11 cellular contexts compared by ENCODE assay signal in the genomic region with DNA sequence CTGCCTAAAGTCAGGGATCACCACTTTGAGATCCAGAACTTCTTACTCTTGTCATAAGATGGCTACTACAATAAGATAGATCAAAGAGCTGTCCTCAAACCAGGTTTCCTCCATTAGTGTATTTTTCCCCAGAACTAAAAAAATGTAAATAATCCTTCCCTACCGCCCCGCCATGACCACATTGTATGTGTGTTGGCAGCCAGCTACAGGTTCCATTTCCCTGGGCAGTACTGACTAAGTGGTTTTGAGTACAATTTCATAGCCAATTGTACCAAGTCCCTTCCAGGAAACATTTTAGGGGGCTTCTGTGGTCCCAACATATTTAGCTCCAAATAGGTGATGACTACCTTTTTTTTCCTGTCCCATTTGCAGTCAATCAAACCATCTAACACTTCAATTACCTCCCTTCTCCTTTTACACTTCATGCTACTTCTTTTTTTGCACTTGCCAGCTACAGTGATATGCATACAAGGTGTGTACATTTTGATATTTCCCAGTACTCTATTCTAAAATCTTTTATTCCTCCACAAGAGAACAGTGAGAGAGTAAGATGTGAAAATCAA. TPM values are rescaled to one million over a fixed set of nuclear protein-coding genes. Genes with fewer than 3 reads are reported as not detected.
A peak's percentile ranks its signal among the peaks of the same experiment; 100 is the strongest.
DNase-seq lines count a peak whose midpoint lies in the region; ATAC-seq, FAIRE-seq and TF ChIP-seq lines count a peak whose summit lies in the region.
"Had no signal": no experiment of that assay in that cellular context is flagged by ENCODE, and none has a peak within 500 bp of the region (broad histone marks: within the 10 kb centered on the region; RNA-seq: fewer than 3 reads in every experiment).

No MANE protein-coding gene starts in this region.

- ATAC-seq in activated CD4-positive, CD25-positive, alpha-beta regulatory T cell treated with anti-CD3 and anti-CD28 coated beads, Interleukin-2, amount 50 U/mL, for 24 hours, result no peak

- H3K27me3 ChIP-seq in PC-9 (ENCODE audit: insufficient read depth, low read depth), result no peaks in the 10 kb centered on the region
- H3K27me3 ChIP-seq in endothelial cell of umbilical vein (ENCODE audit: control insufficient read depth in 2 of 2, insufficient read depth in 2 of 2, low read length in 2 of 2), result no peaks in the 10 kb centered on the region
- H3K27me3 ChIP-seq: neutrophil had no signal

- H3K9me1 ChIP-seq in endothelial cell of umbilical vein (replicated peaks; ENCODE audit: control insufficient read depth, extremely low read depth, insufficient read depth, low read length), result no peaks in the 10 kb centered on the region

- dilution Hi-C loops in endothelial cell of umbilical vein (cut with MboI; ENCODE audit: extremely low pct_ligation_motif_present, low sequenced_read_pairs), result no loop called here

- TF ChIP-seq POLR2A in endothelial cell of umbilical vein (IDR thresholded peaks at IDR 0.05; ENCODE audit: low read depth, low read length), result no peak

- H3K79me2 ChIP-seq in PC-9 (ENCODE audit: low read depth) (peaks cover 88% of the 10 kb centered on the region), endothelial cell of umbilical vein (ENCODE audit: control insufficient read depth, insufficient read depth, low read length) (peaks cover 88% of the 10 kb centered on the region)

- CTCF ChIA-PET in PC-9 (lab: Charles Lee) (no interaction called here), endothelial cell of umbilical vein (lab: Charles Lee) (interaction anchor here (1.2 to 1.7 kb wide), 3 partner anchors 9 to 20 kb away, joined by 4 to 10 read pairs (median 5); no protein-coding TSS in a partner anchor)

- H3K36me3 ChIP-seq in PC-9 (ENCODE audit: low read depth) (peaks cover 20% of the 10 kb centered on the region), endothelial cell of umbilical vein (ENCODE audit: control insufficient read depth in 2 of 2, extremely low read depth in 1 of 2, insufficient read depth in 2 of 2, low read length in 2 of 2) (peaks cover 0 to 3% of the 10 kb centered on the region in 2 experiments)

- no peak overlapping the region for H3K27ac Mint-ChIP-seq in T-helper 1 cell treated with Interleukin-12 subunit alpha and Interleukin-12 subunit beta and Interleukin-4 antibody, amounts not matched to agents 30 μg/mL and 1 μg/mL, for 36 hours
- peak overlapping the region; percentile 1 for H3K27ac Mint-ChIP-seq in progenitor cell of endocrine pancreas

- DNase-seq in T-helper 1 cell (no peak), PC-9 (no peak), endothelial cell of umbilical vein (ENCODE audit: low read depth, low spot score) (no peak), progenitor cell of endocrine pancreas (ENCODE audit: low spot score, unreplicated experiment) (no peak), kidney glomerular epithelial cell (lab: John Stamatoyannopoulos, UW) (no peak), NCI-H510A (lab: John Stamatoyannopoulos, UW) (no peak)
- DNase-seq: activated CD8-positive, alpha-beta memory T cell treated with anti-CD3 and anti-CD28 coated beads, Interleukin-2, amount 50 U/mL, for 4 hours had no signal

- H3K4me2 ChIP-seq in PC-9 (peak overlapping the region; percentile 38), endothelial cell of umbilical vein (ENCODE audit: insufficient read depth, low read length) (peak overlapping the region; percentile 65)

- POLR2A ChIA-PET in PC-9 (lab: Charles Lee; ENCODE audit: unreplicated experiment), result no interaction called here
- POLR2A ChIA-PET in endothelial cell of umbilical vein (lab: Charles Lee), result no interaction called here

- TSS peak; percentile 1 for BruUV-seq in PC-9 (replicated peaks; lab: Mats Ljungman, UMichigan)
- no TSS peak for BruUV-seq in endothelial cell of umbilical vein (replicated peaks; lab: Mats Ljungman, UMichigan)

- no peaks in the 10 kb centered on the region for H3K27me3 Mint-ChIP-seq in T-helper 1 cell treated with Interleukin-12 subunit alpha and Interleukin-12 subunit beta and Interleukin-4 antibody, amounts not matched to agents 30 μg/mL and 1 μg/mL, for 36 hours (ENCODE audit: low read depth)
- no peaks in the 10 kb centered on the region for H3K27me3 Mint-ChIP-seq in progenitor cell of endocrine pancreas

- intact Hi-C loops in PC-9 (cut with micrococcal nuclease; ENCODE audit: unreplicated experiment), result no loop called here
- intact Hi-C loops in endothelial cell of umbilical vein (cut with micrococcal nuclease), result no loop called here

- H4K20me1 ChIP-seq in PC-9 (ENCODE audit: insufficient read depth) (peaks cover 82% of the 10 kb centered on the region), endothelial cell of umbilical vein (replicated peaks; ENCODE audit: control insufficient read depth, extremely low read depth, insufficient read depth, low read length) (peaks cover 23% of the 10 kb centered on the region)

- H3K9me3 ChIP-seq in PC-9 (ENCODE audit: insufficient read depth, low read depth), result no peaks in the 10 kb centered on the region
- no peaks in the 10 kb centered on the region for H3K9me3 ChIP-seq in endothelial cell of umbilical vein (replicated peaks; ENCODE audit: control insufficient read depth, insufficient read depth, low read length)
- H3K9me3 ChIP-seq: neutrophil had no signal

- H3K4me1 Mint-ChIP-seq in T-helper 1 cell treated with Interleukin-12 subunit alpha and Interleukin-12 subunit beta and Interleukin-4 antibody, amounts not matched to agents 30 μg/mL and 1 μg/mL, for 36 hours (ENCODE audit: low read depth), result peaks cover 42% of the 10 kb centered on the region
- peaks cover 28% of the 10 kb centered on the region for H3K4me1 Mint-ChIP-seq in progenitor cell of endocrine pancreas (ENCODE audit: low read depth)

- no peaks in the 10 kb centered on the region for H3K9me2 ChIP-seq in PC-9 (ENCODE audit: insufficient read depth)

- TF ChIP-seq CTCF in PC-9 (conservative IDR thresholded peaks at IDR 0.05), result no peak
- no peak for TF ChIP-seq CTCF in endothelial cell of umbilical vein (IDR thresholded peaks at IDR 0.05; ENCODE audit: extremely low read depth in 1 of 2, insufficient read depth in 1 of 2, low read depth in 1 of 2, low read length in 2 of 2)
- TF ChIP-seq CTCF in progenitor cell of endocrine pancreas (IDR thresholded peaks at IDR 0.05; ENCODE audit: unreplicated experiment), result no peak

- peaks cover 23% of the 10 kb centered on the region for H3K4me1 ChIP-seq in PC-9 (replicated peaks; ENCODE audit: insufficient read depth)
- peaks cover 27% of the 10 kb centered on the region for H3K4me1 ChIP-seq in endothelial cell of umbilical vein (ENCODE audit: control insufficient read depth, extremely low read depth, insufficient read depth, low read length)

- H3K9me3 Mint-ChIP-seq in T-helper 1 cell treated with Interleukin-12 subunit alpha and Interleukin-12 subunit beta and Interleukin-4 antibody, amounts not matched to agents 30 μg/mL and 1 μg/mL, for 36 hours, result no peaks in the 10 kb centered on the region
- no peaks in the 10 kb centered on the region for H3K9me3 Mint-ChIP-seq in progenitor cell of endocrine pancreas (ENCODE audit: low read depth)

- H3K36me3 Mint-ChIP-seq in T-helper 1 cell treated with Interleukin-12 subunit alpha and Interleukin-12 subunit beta and Interleukin-4 antibody, amounts not matched to agents 30 μg/mL and 1 μg/mL, for 36 hours (ENCODE audit: low read depth), result peaks cover 19% of the 10 kb centered on the region
- peaks cover 5% of the 10 kb centered on the region for H3K36me3 Mint-ChIP-seq in progenitor cell of endocrine pancreas (ENCODE audit: insufficient read depth)

- FAIRE-seq in endothelial cell of umbilical vein (lab: Jason Lieb, UNC), result no peak

- H3K27ac ChIP-seq in PC-9 (no peak overlapping the region), endothelial cell of umbilical vein (ENCODE audit: insufficient read depth, low read depth, low read length) (no peak overlapping the region)
- H3K27ac ChIP-seq: HL-60, neutrophil had no signal

- no peak overlapping the region for H3K9ac ChIP-seq in endothelial cell of umbilical vein (replicated peaks; ENCODE audit: extremely low read depth, insufficient read depth, low read length)

- H3K4me3 ChIP-seq in PC-9, result no peak overlapping the region
- no peak overlapping the region for H3K4me3 ChIP-seq in endothelial cell of umbilical vein (replicated peaks in 1 of 3; ENCODE audit: insufficient read depth in 1 of 3, low read depth in 1 of 3, low read length in 3 of 3)

- peaks cover 15% of the 10 kb centered on the region for H3F3A ChIP-seq in PC-9 (ENCODE audit: insufficient read depth, low read depth)

- peak overlapping the region; percentile 47 for H3K4me3 Mint-ChIP-seq in T-helper 1 cell treated with Interleukin-12 subunit alpha and Interleukin-12 subunit beta and Interleukin-4 antibody, amounts not matched to agents 30 μg/mL and 1 μg/mL, for 36 hours
- H3K4me3 Mint-ChIP-seq in progenitor cell of endocrine pancreas (ENCODE audit: low read depth), result peak overlapping the region; percentile 1

- H2AFZ ChIP-seq in PC-9 (no peak overlapping the region), endothelial cell of umbilical vein (ENCODE audit: low read depth, low read length) (no peak overlapping the region)

TF ChIP-seq in endothelial cell of umbilical vein, 7 proteins besides CTCF, POLR2A, EP300 and RAD21:
- no peak for TF ChIP-seq MYC (IDR thresholded peaks at IDR 0.05; ENCODE audit: low read depth, low read length)

RNA-seq across cellular contexts. Expression of gene PUM2, which starts 4.0 kb away (rescaled TPM):
- 93.3 and 99.3 TPM in 2 replicates for total RNA-seq in PC-9 (2021)
- total RNA-seq in endothelial cell of umbilical vein, result 79.2 and 83.7 TPM in 2 replicates
- polyA plus RNA-seq in endothelial cell of umbilical vein, result 32.9 and 34.6 TPM in 2 replicates
- 25.7 and 26.5 TPM in 2 replicates for polyA plus RNA-seq in endothelial cell of umbilical vein (2011; cell fraction: cytosol; rRNA removed)
- 47.8 and 58.0 TPM in 2 replicates for polyA plus RNA-seq in endothelial cell of umbilical vein (2011; cell fraction: nucleus; rRNA removed)
- polyA plus RNA-seq in endothelial cell of umbilical vein (2012), result 39.3 and 44.3 TPM in 2 replicates
- polyA minus RNA-seq in endothelial cell of umbilical vein, result 172 and 191 TPM in 2 replicates
- polyA minus RNA-seq in endothelial cell of umbilical vein (2011; cell fraction: cytosol; rRNA and poly(A)+ RNA removed), result 85.0 TPM
- 116 and 160 TPM in 2 replicates for polyA minus RNA-seq in endothelial cell of umbilical vein (2011; cell fraction: nucleus; rRNA and poly(A)+ RNA removed)
- total RNA-seq in progenitor cell of endocrine pancreas, result 123 and 128 TPM in 2 replicates
